22 cellular contexts compared by ENCODE assay signal in the genomic region with DNA sequence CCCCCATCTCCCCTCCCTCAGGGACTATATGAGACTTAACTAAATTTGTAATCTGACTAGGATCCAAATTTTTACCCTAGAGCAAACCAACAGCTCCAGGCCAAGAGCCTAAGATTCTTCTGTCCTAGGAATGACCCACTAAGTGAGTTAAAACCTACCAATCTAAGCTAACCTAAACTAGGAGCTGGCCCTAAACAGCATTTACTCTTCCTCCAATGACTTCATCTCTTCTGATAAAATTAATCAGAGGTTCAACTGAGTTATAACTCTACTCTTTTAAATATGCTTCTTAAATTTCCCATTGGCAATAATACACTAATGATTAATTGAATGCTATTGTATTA. TPM values are rescaled to one million over a fixed set of nuclear protein-coding genes. Genes with fewer than 3 reads are reported as not detected.
DNase-seq lines count a peak whose midpoint lies in the region; ATAC-seq, FAIRE-seq and TF ChIP-seq lines count a peak whose summit lies in the region.
"Had no signal": no experiment of that assay in that cellular context is flagged by ENCODE, and none has a peak within 500 bp of the region (broad histone marks: within the 10 kb centered on the region; RNA-seq: fewer than 3 reads in every experiment).

No MANE protein-coding gene starts in this region.

- no peak for DNase-seq in HCT116 (ENCODE audit: low read depth, low spot score)
- no peak for DNase-seq in astrocyte (ENCODE audit: low read depth)
- no peak for DNase-seq in central memory CD4-positive, alpha-beta T cell
- no peak for DNase-seq in GOT3 (lab: John Stamatoyannopoulos, UW)
- no peak for DNase-seq in NCI-H146 treated with DMSO at 0.1 percent for 48 hours (lab: John Stamatoyannopoulos, UW; ENCODE audit: unreplicated experiment)
- DNase-seq: activated CD8-positive, alpha-beta T cell treated with anti-CD3 and anti-CD28 coated beads for 36 hours; activated T-cell treated with anti-CD3 and anti-CD28 coated beads, Interleukin-2, amount 50 U/mL, for 48 hours; AML-193; COR-L47; dorsolateral prefrontal cortex; immature natural killer cell; NCI-H2029 treated with DMSO at 0.1 percent for 48 hours; NCI-H524; SHP77 treated with DMSO at 0.1 percent for 48 hours; stimulated activated naive CD4-positive, alpha-beta T cell treated with Interleukin-2 at 50 U/mL for 16 hours; T-helper 2 cell had no signal

- no peaks in the 10 kb centered on the region for H3K79me2 ChIP-seq in HCT116 (ENCODE audit: insufficient read depth, low read length)
- H3K79me2 ChIP-seq in astrocyte (ENCODE audit: insufficient read depth, low read length): no peaks in the 10 kb centered on the region

- CTCF ChIA-PET in HCT116 (lab: Charles Lee): no interaction called here

- ATAC-seq in HCT116 (peak; percentile 57), GM19395 (IDR thresholded peaks at IDR 0.05; ENCODE audit: unreplicated experiment) (no peak)
- ATAC-seq: activated CD8-positive, alpha-beta T cell treated with anti-CD3 and anti-CD28 coated beads for 36 hours had no signal

- H4K20me1 ChIP-seq in HCT116 (ENCODE audit: insufficient read depth) (no peaks in the 10 kb centered on the region), astrocyte (ENCODE audit: insufficient read depth, low read length) (no peaks in the 10 kb centered on the region)

- peak overlapping the region; percentile 99 for H3K27ac Mint-ChIP-seq in astrocyte (ENCODE audit: unreplicated experiment)
- H3K27ac Mint-ChIP-seq: activated CD8-positive, alpha-beta T cell treated with anti-CD3 and anti-CD28 coated beads for 36 hours; activated naive CD8-positive, alpha-beta T cell; immature natural killer cell had no signal

- H2AFZ ChIP-seq in HCT116 (ENCODE audit: low read depth, low read length, poor library complexity, severe bottlenecking) (peak overlapping the region; percentile 99), astrocyte (ENCODE audit: low read depth, low read length) (peak overlapping the region; percentile 2)

- no peaks in the 10 kb centered on the region for H3K36me3 Mint-ChIP-seq in astrocyte (ENCODE audit: low read depth, unreplicated experiment)
- H3K36me3 Mint-ChIP-seq: immature natural killer cell had no signal

- H3K36me3 ChIP-seq in HCT116 (ENCODE audit: control insufficient read depth in 1 of 2, insufficient read depth in 2 of 2, low read length in 2 of 2) (no peaks in the 10 kb centered on the region), astrocyte (ENCODE audit: insufficient read depth, low read length) (no peaks in the 10 kb centered on the region), mesodermal cell (ENCODE audit: control insufficient read depth, insufficient read depth, low read length) (no peaks in the 10 kb centered on the region), stomach smooth muscle (ENCODE audit: control insufficient read depth in 2 of 2, insufficient read depth in 2 of 2, low read length in 2 of 2) (no peaks in the 10 kb centered on the region)
- H3K36me3 ChIP-seq: HAP-1 had no signal

- FAIRE-seq in astrocyte (lab: Jason Lieb, UNC): no peak
- FAIRE-seq: GM18507 had no signal

- TF ChIP-seq CTCF in HCT116 (IDR thresholded peaks at IDR 0.05 in 2 of 3, conservative IDR thresholded peaks at IDR 0.05 in 1 of 3; ENCODE audit: borderline replicate concordance in 1 of 3, insufficient read depth in 1 of 3, low read depth in 2 of 3, low read length in 2 of 3): no peak
- TF ChIP-seq CTCF in astrocyte (IDR thresholded peaks at IDR 0.05; ENCODE audit: insufficient read depth, low read depth, low read length): no peak

- POLR2A ChIA-PET in HCT116 (lab: Charles Lee): no interaction called here

- no peak for TF ChIP-seq RAD21 in HCT116 (IDR thresholded peaks at IDR 0.05; ENCODE audit: low read depth)

- H3K4me1 Mint-ChIP-seq in astrocyte (ENCODE audit: low read depth, unreplicated experiment): peaks cover 9% of the 10 kb centered on the region
- H3K4me1 Mint-ChIP-seq: immature natural killer cell had no signal

- H3K27ac ChIP-seq in HCT116 (ENCODE audit: low read depth, low read length) (no peak overlapping the region), astrocyte (ENCODE audit: low read depth, low read length) (peak overlapping the region; percentile 55), mesodermal cell (ENCODE audit: low read depth, low read length, severe bottlenecking) (peak overlapping the region; percentile 94), stomach smooth muscle (ENCODE audit: low read length) (peak overlapping the region; percentile 6)
- H3K27ac ChIP-seq: dorsolateral prefrontal cortex had no signal

- H3K9me3 ChIP-seq in HCT116 (ENCODE audit: control insufficient read depth in 1 of 2, insufficient read depth in 1 of 2, low read depth in 1 of 2, low read length in 2 of 2) (no peaks in the 10 kb centered on the region), astrocyte (ENCODE audit: insufficient read depth, low read depth, low read length) (no peaks in the 10 kb centered on the region), mesodermal cell (ENCODE audit: control insufficient read depth, low read length) (no peaks in the 10 kb centered on the region), stomach smooth muscle (ENCODE audit: control insufficient read depth in 2 of 2, low read length in 2 of 2) (no peaks in the 10 kb centered on the region)
- H3K9me3 ChIP-seq: HAP-1 had no signal

- H3K9me2 ChIP-seq in HCT116 (ENCODE audit: insufficient read depth): no peaks in the 10 kb centered on the region

- no peak overlapping the region for H3K4me3 Mint-ChIP-seq in astrocyte (ENCODE audit: unreplicated experiment)
- H3K4me3 Mint-ChIP-seq: activated CD8-positive, alpha-beta T cell treated with anti-CD3 and anti-CD28 coated beads for 36 hours; activated naive CD8-positive, alpha-beta T cell; immature natural killer cell had no signal

- intact Hi-C loops in HCT116 (cut with micrococcal nuclease): no loop called here

- peak overlapping the region; percentile 66 for H3K4me2 ChIP-seq in HCT116 (ENCODE audit: low read length)
- H3K4me2 ChIP-seq in astrocyte (ENCODE audit: low read length): peak overlapping the region; percentile 57

- H3K4me3 ChIP-seq in HCT116 (replicated peaks in 1 of 2; ENCODE audit: low read depth in 1 of 2, low read length in 2 of 2): no peak overlapping the region
- H3K4me3 ChIP-seq in astrocyte (ENCODE audit: insufficient read depth, low read depth, low read length): no peak overlapping the region
- no peak overlapping the region for H3K4me3 ChIP-seq in mesodermal cell (ENCODE audit: extremely low read depth, insufficient read depth, low read length, poor library complexity, severe bottlenecking)
- H3K4me3 ChIP-seq in stomach smooth muscle (ENCODE audit: low read length in 2 of 2): no peak overlapping the region
- H3K4me3 ChIP-seq: dorsolateral prefrontal cortex, HAP-1 had no signal

- no TSS peak for BruUV-seq in HCT116 (replicated peaks; lab: Mats Ljungman, UMichigan)

- no peaks in the 10 kb centered on the region for H3K27me3 ChIP-seq in HCT116 (ENCODE audit: insufficient read depth, low read length)
- no peaks in the 10 kb centered on the region for H3K27me3 ChIP-seq in astrocyte (ENCODE audit: insufficient read depth, low read length)
- H3K27me3 ChIP-seq in stomach smooth muscle (ENCODE audit: control insufficient read depth in 1 of 2, insufficient read depth in 2 of 2, low read length in 2 of 2): no peaks in the 10 kb centered on the region
- H3K27me3 ChIP-seq: dorsolateral prefrontal cortex had no signal

- no peaks in the 10 kb centered on the region for H3K27me3 Mint-ChIP-seq in astrocyte (ENCODE audit: low read depth, unreplicated experiment)
- H3K27me3 Mint-ChIP-seq: activated CD8-positive, alpha-beta T cell treated with anti-CD3 and anti-CD28 coated beads for 36 hours had no signal

- H3K4me1 ChIP-seq in HCT116 (ENCODE audit: control insufficient read depth in 1 of 2, insufficient read depth in 2 of 2, low read length in 2 of 2) (peaks cover 9 to 18% of the 10 kb centered on the region in 2 experiments), astrocyte (ENCODE audit: insufficient read depth, low read length) (peaks cover 3% of the 10 kb centered on the region), mesodermal cell (ENCODE audit: control insufficient read depth, insufficient read depth, low read length, poor library complexity, severe bottlenecking) (peaks cover 4% of the 10 kb centered on the region), stomach smooth muscle (ENCODE audit: control insufficient read depth, insufficient read depth, low read length) (peaks cover 11% of the 10 kb centered on the region)
- H3K4me1 ChIP-seq: HAP-1 had no signal

- H3K9me3 Mint-ChIP-seq in astrocyte (ENCODE audit: unreplicated experiment): no peaks in the 10 kb centered on the region
- H3K9me3 Mint-ChIP-seq: activated CD8-positive, alpha-beta T cell treated with anti-CD3 and anti-CD28 coated beads for 36 hours had no signal

- RAD21 ChIA-PET in HCT116 (lab: Charles Lee; ENCODE audit: low non-redundant PET in 1 of 2, low total read pairs in 2 of 2, uncharacterized antibody in 2 of 2, unreplicated experiment in 2 of 2): no interaction called here

- H3K9ac ChIP-seq in HCT116 (ENCODE audit: low read length): peak overlapping the region; percentile 39; the same call in 1 of the 2 replicates
- peak overlapping the region; percentile 28 for H3K9ac ChIP-seq in astrocyte (ENCODE audit: low read length)
- H3K9ac ChIP-seq in stomach smooth muscle (ENCODE audit: low read length in 2 of 2): no peak overlapping the region

- TF ChIP-seq POLR2A in HCT116 (IDR thresholded peaks at IDR 0.05; ENCODE audit: borderline replicate concordance, extremely low read depth, insufficient read depth, insufficient read length): no peak

TF ChIP-seq in HCT116, 20 proteins besides CTCF, POLR2A, EP300 and RAD21 (continues in another document):
- TF ChIP-seq SRF (IDR thresholded peaks at IDR 0.05; ENCODE audit: low read depth) (no peak), EZH2phosphoT487 (IDR thresholded peaks at IDR 0.05; ENCODE audit: borderline replicate concordance) (no peak), JUND (IDR thresholded peaks at IDR 0.05) (no peak), FOSL1 (IDR thresholded peaks at IDR 0.05; ENCODE audit: low read depth) (no peak), SP1 (IDR thresholded peaks at IDR 0.05; ENCODE audit: low read depth) (no peak), CBX3 (IDR thresholded peaks at IDR 0.05; ENCODE audit: low read depth) (no peak), POLR2AphosphoS5 (IDR thresholded peaks at IDR 0.05; ENCODE audit: low read depth, low read length) (no peak), TCF7L2 (IDR thresholded peaks at IDR 0.05; ENCODE audit: borderline replicate concordance, extremely low read depth, insufficient read depth, insufficient read length) (no peak), EGR1 (IDR thresholded peaks at IDR 0.05; ENCODE audit: low read depth) (no peak)
- TF ChIP-seq, protein P1, sequence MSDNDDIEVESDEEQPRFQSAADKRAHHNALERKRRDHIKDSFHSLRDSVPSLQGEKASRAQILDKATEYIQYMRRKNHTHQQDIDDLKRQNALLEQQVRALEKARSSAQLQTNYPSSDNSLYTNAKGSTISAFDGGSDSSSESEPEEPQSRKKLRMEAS (IDR thresholded peaks at IDR 0.05): no peak

RNA-seq across cellular contexts. Expression of a gene that starts 39.9 kb away (rescaled TPM):
- total RNA-seq in HCT116 (2021; ENCODE audit: unreplicated experiment): 207 TPM
- polyA plus RNA-seq in HCT116 (2012): 38.6 and 56.5 TPM in 2 replicates
- total RNA-seq in astrocyte: 29.7 and 39.2 TPM in 2 replicates
- 109 TPM for polyA plus RNA-seq in mesodermal cell (2013, experiment 1 of 2)
- polyA plus RNA-seq in mesodermal cell (2013, experiment 2 of 2): 119 TPM

Comparison
In these comparisons a context has a peak if more than half of its experiments do, and no peak if none do; other contexts are left out.
1. H3K9ac ChIP-seq: peak in HCT116 (single experiment) and astrocyte (single experiment); none in stomach smooth muscle (0 of 2).